Comparison of ENCODE assay signal across 12 cellular contexts in genomic region chr2:45974762-45975408, GRCh38.
DNase-seq lines count a peak whose midpoint lies in the region; ATAC-seq and TF ChIP-seq lines count a peak whose summit lies in the region.
"Had no signal": no experiment of that assay in that cellular context is flagged by ENCODE, and none has a peak within 500 bp of the region (broad histone marks: within the 10 kb centered on the region; RNA-seq: fewer than 3 reads in every experiment).

No MANE protein-coding gene starts in this region.

- H3K27ac ChIP-seq in esophagus muscularis mucosa (replicated peaks in 1 of 4), result no peak overlapping the region
- H3K27ac ChIP-seq: BLaER1 had no signal

- H3K27me3 ChIP-seq in esophagus muscularis mucosa, result no peaks in the 10 kb centered on the region
- H3K27me3 ChIP-seq: BLaER1 had no signal

- WGBS in esophagus muscularis mucosa, result 80% methylated on average over 7 of the region's 7 CpGs

- DNase-seq in esophagus muscularis mucosa (ENCODE audit: extremely low spot score), result peak; percentile 62
- no peak for DNase-seq in hippocampal formation (lab: John Stamatoyannopoulos, UW)
- DNase-seq in NCI-H1694 treated with DMSO at 0.1 percent for 48 hours (lab: John Stamatoyannopoulos, UW), result no peak
- DNase-seq in NCI-H146 treated with DMSO at 0.1 percent for 48 hours (lab: John Stamatoyannopoulos, UW; ENCODE audit: unreplicated experiment), result no peak
- no peak for DNase-seq in DMS79 (lab: John Stamatoyannopoulos, UW)
- DNase-seq: naive B cell, NCI-H1417 treated with DMSO at 0.1 percent for 48 hours, NCI-H510A treated with DMSO at 0.1 percent for 48 hours had no signal

- no peak for TF ChIP-seq EP300 in esophagus muscularis mucosa (IDR thresholded peaks at IDR 0.05)

- H3K4me1 ChIP-seq in esophagus muscularis mucosa, result no peaks in the 10 kb centered on the region

- H3K36me3 ChIP-seq in esophagus muscularis mucosa, result peaks cover 0 to 21% (median 6%) of the 10 kb centered on the region in 4 donors

- peak; percentile 57 for ATAC-seq in GM18511 (IDR thresholded peaks at IDR 0.05; ENCODE audit: unreplicated experiment)
- peak; percentile 51 for ATAC-seq in GM21447 (IDR thresholded peaks at IDR 0.05; ENCODE audit: unreplicated experiment)
- ATAC-seq in HG02981 (IDR thresholded peaks at IDR 0.05; ENCODE audit: unreplicated experiment), result peak; percentile 45

- TF ChIP-seq CTCF in esophagus muscularis mucosa (IDR thresholded peaks at IDR 0.05), result no peak

- H3K9me3 ChIP-seq in esophagus muscularis mucosa, result no peaks in the 10 kb centered on the region
- H3K9me3 ChIP-seq: BLaER1 had no signal

- H3K4me3 ChIP-seq in esophagus muscularis mucosa, result no peak overlapping the region
- H3K4me3 ChIP-seq: BLaER1 had no signal

- TF ChIP-seq POLR2A in esophagus muscularis mucosa (IDR thresholded peaks at IDR 0.05; ENCODE audit: low read depth), result no peak

- intact Hi-C loops in esophagus muscularis mucosa (cut with DNase I), result no loop called here
